8 cellular contexts compared by ENCODE assay signal in the genomic region with DNA sequence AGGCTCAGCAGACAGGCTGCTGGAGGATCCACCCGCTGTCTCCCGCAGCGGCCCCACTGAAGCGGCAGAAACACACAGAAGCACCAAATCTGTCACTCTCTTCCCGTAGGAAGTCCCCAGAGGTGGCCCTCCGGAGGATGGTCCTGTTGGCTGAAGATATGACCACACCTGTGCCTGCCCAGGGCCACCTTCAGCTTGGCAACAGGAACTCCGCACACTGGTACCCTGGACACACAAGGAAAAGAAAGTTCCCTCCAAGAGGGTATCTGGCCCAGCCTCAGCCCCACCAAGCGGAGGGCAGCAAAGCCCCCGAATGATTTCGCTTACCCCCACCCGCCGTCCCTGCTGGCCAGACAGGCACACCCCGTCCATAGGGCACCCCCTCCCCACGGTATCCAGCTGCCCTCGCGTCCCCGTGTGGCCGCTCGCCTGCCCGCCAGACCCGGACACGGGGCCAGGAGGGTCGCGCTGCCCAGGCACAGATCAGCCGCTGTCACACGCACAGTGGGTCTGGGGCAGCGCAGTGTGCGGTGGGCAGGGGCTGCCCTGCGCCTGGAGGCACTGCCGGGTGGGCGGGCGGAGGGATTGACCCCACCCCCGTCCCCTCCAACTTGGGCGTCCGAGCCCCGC. TPM values are rescaled to one million over a fixed set of nuclear protein-coding genes. Genes with fewer than 3 reads are reported as not detected.
DNase-seq lines count a peak whose midpoint lies in the region; ATAC-seq and TF ChIP-seq lines count a peak whose summit lies in the region.

No MANE protein-coding gene starts in this region.

- 32 to 49% (median 39%) methylated on average over 16 to 36 of the region's 36 CpGs for WGBS in spleen, 5 donors

- H3K9me3 ChIP-seq in left ventricle myocardium inferior (replicated peaks) (no peaks in the 10 kb centered on the region), spleen (no peaks in the 10 kb centered on the region)

- no peaks in the 10 kb centered on the region for H3K9me3 Mint-ChIP-seq in activated CD8-positive, alpha-beta memory T cell treated with anti-CD3 and anti-CD28 coated beads, Interleukin-2, amount 10 ng/mL, durations not matched to agents 7 days and 5 days (ENCODE audit: low read depth)
- H3K9me3 Mint-ChIP-seq in WTC11 = no peaks in the 10 kb centered on the region

- POLR2A ChIA-PET in WTC11 (lab: Charles Lee) = interaction anchor here (1.0 to 1.1 kb wide), 2 partner anchors 8 to 11 kb away, joined by 3 read pairs; no protein-coding TSS in a partner anchor

- H3K4me1 Mint-ChIP-seq in activated CD8-positive, alpha-beta memory T cell treated with anti-CD3 and anti-CD28 coated beads, Interleukin-2, amount 10 ng/mL, durations not matched to agents 7 days and 5 days = peaks cover 16% of the 10 kb centered on the region
- peaks cover 36% of the 10 kb centered on the region for H3K4me1 Mint-ChIP-seq in WTC11

- H3K27ac Mint-ChIP-seq in activated CD8-positive, alpha-beta memory T cell treated with anti-CD3 and anti-CD28 coated beads, Interleukin-2, amount 10 ng/mL, durations not matched to agents 7 days and 5 days = peak overlapping the region; percentile 46
- H3K27ac Mint-ChIP-seq in WTC11 = no peak overlapping the region

- H3K4me3 ChIP-seq in left ventricle myocardium inferior (peak overlapping the region; percentile 84), spleen (peak overlapping the region; percentile 16 to 82 (median 53))

- TF ChIP-seq POLR2A in spleen (IDR thresholded peaks at IDR 0.05) = no peak

- H3K36me3 ChIP-seq in left ventricle myocardium inferior (no peaks in the 10 kb centered on the region), spleen (peaks cover 0 to 15% (median 3%) of the 10 kb centered on the region in 6 donors)

- peak overlapping the region; percentile 99 for H3K27ac ChIP-seq in left ventricle myocardium inferior (replicated peaks)
- H3K27ac ChIP-seq in spleen = peak overlapping the region; percentile 38 to 88 (median 66)

- H3K27me3 ChIP-seq in left ventricle myocardium inferior (ENCODE audit: low read depth) (no peaks in the 10 kb centered on the region), spleen (replicated peaks in 1 of 7) (peaks cover 0 to 20% (median 0%) of the 10 kb centered on the region in 7 donors)

- peak overlapping the region; percentile 80 for H3K4me3 Mint-ChIP-seq in activated CD8-positive, alpha-beta memory T cell treated with anti-CD3 and anti-CD28 coated beads, Interleukin-2, amount 10 ng/mL, durations not matched to agents 7 days and 5 days
- H3K4me3 Mint-ChIP-seq in WTC11 = peak overlapping the region; percentile 80

- peak; percentile 40 for DNase-seq in activated CD8-positive, alpha-beta memory T cell treated with anti-CD3 and anti-CD28 coated beads, Interleukin-2, amount 10 ng/mL, durations not matched to agents 7 days and 5 days
- DNase-seq in activated CD8-positive, alpha-beta memory T cell treated with anti-CD3 and anti-CD28 coated beads for 24 hours = no peak
- DNase-seq in WTC11 (ENCODE audit: low spot score) (no peak), left ventricle myocardium inferior (no peak), spleen (peak; percentile 87), superior temporal gyrus (ENCODE audit: extremely low spot score) (no peak), SHP77 (lab: John Stamatoyannopoulos, UW) (no peak), foreskin melanocyte (no peak)

- H3K4me1 ChIP-seq in left ventricle myocardium inferior = peaks cover 36% of the 10 kb centered on the region
- H3K4me1 ChIP-seq in spleen = peaks cover 5 to 29% (median 14%) of the 10 kb centered on the region in 6 donors

- no peak for ATAC-seq in activated CD8-positive, alpha-beta memory T cell treated with anti-CD3 and anti-CD28 coated beads, Interleukin-2, amount 10 ng/mL, durations not matched to agents 7 days and 5 days
- ATAC-seq in WTC11 = peak; percentile 2

- CTCF ChIA-PET in activated CD8-positive, alpha-beta memory T cell treated with anti-CD3 and anti-CD28 coated beads, Interleukin-2, amount 10 ng/mL, durations not matched to agents 7 days and 5 days (lab: Charles Lee) = interaction anchor here (1.0 to 2.9 kb wide), 4 partner anchors 13 to 132 kb away, joined by 3 to 14 read pairs (median 4); no protein-coding TSS in a partner anchor
- CTCF ChIA-PET in WTC11 (lab: Charles Lee) = interaction anchor here (0.7 to 5.8 kb wide), 5 partner anchors 8 to 118 kb away, joined by 3 to 32 read pairs (median 5); partner anchors contain the start of gene LMNTD2

- peaks cover 5% of the 10 kb centered on the region for H3K36me3 Mint-ChIP-seq in activated CD8-positive, alpha-beta memory T cell treated with anti-CD3 and anti-CD28 coated beads, Interleukin-2, amount 10 ng/mL, durations not matched to agents 7 days and 5 days
- 0 out of 2 replicates have a peak, but pooled peaks cover 3% of the 10 kb centered on the region for H3K36me3 Mint-ChIP-seq in WTC11

- intact Hi-C loops in left ventricle myocardium inferior (cut with micrococcal nuclease) = no loop called here
- intact Hi-C loops in spleen (cut with DNase I; ENCODE audit: low total_unique reads) = no loop called here

- TF ChIP-seq CTCF in WTC11 (IDR thresholded peaks at IDR 0.05) (no peak), left ventricle myocardium inferior (IDR thresholded peaks at IDR 0.05; ENCODE audit: borderline replicate concordance) (no peak), spleen (IDR thresholded peaks at IDR 0.05 in 8 of 11, conservative IDR thresholded peaks at IDR 0.05 in 3 of 11) (no peak)

- no peaks in the 10 kb centered on the region for H3K27me3 Mint-ChIP-seq in activated CD8-positive, alpha-beta memory T cell treated with anti-CD3 and anti-CD28 coated beads, Interleukin-2, amount 10 ng/mL, durations not matched to agents 7 days and 5 days
- peaks cover 4% of the 10 kb centered on the region; the same call in 1 of the 2 replicates for H3K27me3 Mint-ChIP-seq in WTC11 (ENCODE audit: low read depth)

TF ChIP-seq in WTC11, 78 proteins besides CTCF, POLR2A, EP300 and RAD21:
- TF ChIP-seq ZNF232 (CRISPR knock-in tag; IDR thresholded peaks at IDR 0.05) = no peak
- peak; percentile 98 for TF ChIP-seq ZNF121 (CRISPR knock-in tag; IDR thresholded peaks at IDR 0.05)
- TF ChIP-seq JUN (CRISPR knock-in tag; IDR thresholded peaks at IDR 0.05) = no peak

RNA-seq across cellular contexts. Expression of gene RASSF7, which starts 7.0 kb away (rescaled TPM):
- 10 to 100 TPM; 20.8 to 32.1 TPM for total RNA-seq in activated CD8-positive, alpha-beta memory T cell treated with anti-CD3 and anti-CD28 coated beads, Interleukin-2, amount 10 ng/mL, durations not matched to agents 7 days and 5 days
- 30.6 to 39.7 TPM (median 32.5 TPM) in 3 replicates for total RNA-seq in WTC11 (2021)
- total RNA-seq in left ventricle myocardium inferior = 4.5 TPM
- 10 to 100 TPM in 6 of 7 donors, 1 to 10 TPM in 1; 8.3 to 39.6 (median 20.4) TPM for total RNA-seq in spleen
- 10 to 100 TPM; 29.7 to 34.5 (median 30.7) TPM for polyA plus RNA-seq in spleen

RNA-seq across cellular contexts. Expression of gene LMNTD2, which starts 7.2 kb away (rescaled TPM):
- total RNA-seq in activated CD8-positive, alpha-beta memory T cell treated with anti-CD3 and anti-CD28 coated beads, Interleukin-2, amount 10 ng/mL, durations not matched to agents 7 days and 5 days = 1 to 10 TPM in 1 of 2 experiments, under 1 TPM in 1; 0.23 to 1.3 TPM
- total RNA-seq in WTC11 (2021) (4.0 to 6.0 TPM (median 5.9 TPM) in 3 replicates), left ventricle myocardium inferior (0.52 TPM), spleen (10 to 100 TPM in 1 of 7 donors, 1 to 10 TPM in 6; 3.9 to 10.1 (median 6.3) TPM)
- polyA plus RNA-seq in spleen = 1 to 10 TPM; 5.0 to 8.3 (median 5.1) TPM

RNA-seq across cellular contexts. Expression of gene PHRF1, which starts 8.5 kb away (rescaled TPM):
- 10 to 100 TPM; 60.2 to 62.0 TPM for total RNA-seq in activated CD8-positive, alpha-beta memory T cell treated with anti-CD3 and anti-CD28 coated beads, Interleukin-2, amount 10 ng/mL, durations not matched to agents 7 days and 5 days
- 39.4 to 46.9 TPM (median 40.1 TPM) in 3 replicates for total RNA-seq in WTC11 (2021)
- 17.7 TPM for total RNA-seq in left ventricle myocardium inferior
- 10 to 100 TPM; 24.2 to 41.5 (median 33.2) TPM for total RNA-seq in spleen
- 10 to 100 TPM in 1 of 3 donors, 1 to 10 TPM in 2; 7.3 to 27.6 (median 8.4) TPM for polyA plus RNA-seq in spleen

RNA-seq across cellular contexts. Expression of gene LRRC56, which starts 30.4 kb away (rescaled TPM):
- total RNA-seq in activated CD8-positive, alpha-beta memory T cell treated with anti-CD3 and anti-CD28 coated beads, Interleukin-2, amount 10 ng/mL, durations not matched to agents 7 days and 5 days = 1 to 10 TPM; 1.7 to 2.1 TPM
- total RNA-seq in WTC11 (2021) = 2.3 to 3.4 TPM (median 2.5 TPM) in 3 replicates
- 0.25 TPM for total RNA-seq in left ventricle myocardium inferior
- total RNA-seq in spleen = 1 to 10 TPM; 1.0 to 3.3 (median 2.2) TPM
- polyA plus RNA-seq in spleen = 1 to 10 TPM; 2.2 to 4.6 (median 4.1) TPM

RNA-seq across cellular contexts. Expression of gene HRAS, which starts 32.4 kb away (rescaled TPM):
- total RNA-seq in activated CD8-positive, alpha-beta memory T cell treated with anti-CD3 and anti-CD28 coated beads, Interleukin-2, amount 10 ng/mL, durations not matched to agents 7 days and 5 days = 10 to 100 TPM; 50.7 to 53.8 TPM
- 42.9 to 62.4 TPM (median 48.3 TPM) in 3 replicates for total RNA-seq in WTC11 (2021)
- total RNA-seq in left ventricle myocardium inferior = 55.9 TPM
- 10 to 100 TPM; 16.6 to 33.6 (median 30.3) TPM for total RNA-seq in spleen
- polyA plus RNA-seq in spleen = 10 to 100 TPM; 70.0 to 90.9 (median 90.7) TPM

Comparison
In these comparisons a context has a peak if more than half of its experiments do, and no peak if none do; other contexts are left out.
1. DNase-seq: peak in activated CD8-positive, alpha-beta memory T cell treated with anti-CD3 and anti-CD28 coated beads, Interleukin-2, amount 10 ng/mL, durations not matched to agents 7 days and 5 days (single experiment) and spleen (single experiment); none in activated CD8-positive, alpha-beta memory T cell treated with anti-CD3 and anti-CD28 coated beads for 24 hours (single experiment), WTC11 (single experiment), left ventricle myocardium inferior (single experiment), superior temporal gyrus (single experiment), SHP77 (0 of 2) and foreskin melanocyte (single experiment).